Comparison of ENCODE assay signal across 1 cellular context in the genomic region with DNA sequence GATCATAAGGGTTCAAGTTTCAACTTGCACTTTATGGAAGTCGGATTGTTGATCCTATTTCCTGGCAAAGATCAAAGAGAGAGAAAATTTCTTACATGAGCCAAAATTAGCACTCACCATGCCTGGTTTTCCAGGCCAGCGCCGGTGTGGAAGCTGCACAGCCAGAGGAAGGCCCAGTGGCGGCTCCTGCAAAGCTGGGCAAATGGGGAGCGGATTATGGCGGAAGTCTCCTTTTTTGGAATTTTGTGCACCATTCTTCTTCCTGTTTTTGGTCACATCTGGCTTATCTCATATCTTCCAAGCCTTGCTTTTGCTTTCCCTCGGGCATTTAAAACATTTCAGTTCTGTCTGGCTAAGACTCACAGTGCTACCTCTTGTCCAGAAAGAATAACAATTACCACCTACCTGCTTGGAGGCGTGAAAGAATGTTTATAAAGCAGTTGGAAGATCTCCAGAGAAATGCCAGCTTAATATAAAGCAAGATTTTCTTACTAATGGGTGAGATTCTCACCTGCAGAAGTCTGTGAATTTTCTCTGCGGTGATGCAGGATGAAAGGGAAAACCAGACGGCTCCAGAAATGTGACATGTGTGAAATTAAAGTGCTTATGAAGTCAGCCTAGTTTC.
TF ChIP-seq lines count a peak whose summit lies in the region.

No MANE protein-coding gene starts in this region.

TF ChIP-seq in WTC11, 78 proteins besides CTCF, POLR2A, EP300 and RAD21:
- TF ChIP-seq, protein P1, sequence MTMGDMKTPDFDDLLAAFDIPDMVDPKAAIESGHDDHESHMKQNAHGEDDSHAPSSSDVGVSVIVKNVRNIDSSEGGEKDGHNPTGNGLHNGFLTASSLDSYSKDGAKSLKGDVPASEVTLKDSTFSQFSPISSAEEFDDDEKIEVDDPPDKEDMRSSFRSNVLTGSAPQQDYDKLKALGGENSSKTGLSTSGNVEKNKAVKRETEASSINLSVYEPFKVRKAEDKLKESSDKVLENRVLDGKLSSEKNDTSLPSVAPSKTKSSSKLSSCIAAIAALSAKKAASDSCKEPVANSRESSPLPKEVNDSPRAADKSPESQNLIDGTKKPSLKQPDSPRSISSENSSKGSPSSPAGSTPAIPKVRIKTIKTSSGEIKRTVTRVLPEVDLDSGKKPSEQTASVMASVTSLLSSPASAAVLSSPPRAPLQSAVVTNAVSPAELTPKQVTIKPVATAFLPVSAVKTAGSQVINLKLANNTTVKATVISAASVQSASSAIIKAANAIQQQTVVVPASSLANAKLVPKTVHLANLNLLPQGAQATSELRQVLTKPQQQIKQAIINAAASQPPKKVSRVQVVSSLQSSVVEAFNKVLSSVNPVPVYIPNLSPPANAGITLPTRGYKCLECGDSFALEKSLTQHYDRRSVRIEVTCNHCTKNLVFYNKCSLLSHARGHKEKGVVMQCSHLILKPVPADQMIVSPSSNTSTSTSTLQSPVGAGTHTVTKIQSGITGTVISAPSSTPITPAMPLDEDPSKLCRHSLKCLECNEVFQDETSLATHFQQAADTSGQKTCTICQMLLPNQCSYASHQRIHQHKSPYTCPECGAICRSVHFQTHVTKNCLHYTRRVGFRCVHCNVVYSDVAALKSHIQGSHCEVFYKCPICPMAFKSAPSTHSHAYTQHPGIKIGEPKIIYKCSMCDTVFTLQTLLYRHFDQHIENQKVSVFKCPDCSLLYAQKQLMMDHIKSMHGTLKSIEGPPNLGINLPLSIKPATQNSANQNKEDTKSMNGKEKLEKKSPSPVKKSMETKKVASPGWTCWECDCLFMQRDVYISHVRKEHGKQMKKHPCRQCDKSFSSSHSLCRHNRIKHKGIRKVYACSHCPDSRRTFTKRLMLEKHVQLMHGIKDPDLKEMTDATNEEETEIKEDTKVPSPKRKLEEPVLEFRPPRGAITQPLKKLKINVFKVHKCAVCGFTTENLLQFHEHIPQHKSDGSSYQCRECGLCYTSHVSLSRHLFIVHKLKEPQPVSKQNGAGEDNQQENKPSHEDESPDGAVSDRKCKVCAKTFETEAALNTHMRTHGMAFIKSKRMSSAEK (CRISPR knock-in tag; IDR thresholded peaks at IDR 0.05; ENCODE audit: borderline replicate concordance): no peak
- no peak for TF ChIP-seq KAT7 (CRISPR knock-in tag; IDR thresholded peaks at IDR 0.05; ENCODE audit: borderline replicate concordance)
- TF ChIP-seq TEAD1 (CRISPR knock-in tag; IDR thresholded peaks at IDR 0.05): no peak
- TF ChIP-seq E2F5 (CRISPR knock-in tag; IDR thresholded peaks at IDR 0.05): no peak
- no peak for TF ChIP-seq ATF2 (CRISPR knock-in tag; IDR thresholded peaks at IDR 0.05; ENCODE audit: borderline replicate concordance, low read depth)
- TF ChIP-seq RELA (CRISPR knock-in tag; IDR thresholded peaks at IDR 0.05; ENCODE audit: borderline replicate concordance): no peak
- TF ChIP-seq, protein P2, sequence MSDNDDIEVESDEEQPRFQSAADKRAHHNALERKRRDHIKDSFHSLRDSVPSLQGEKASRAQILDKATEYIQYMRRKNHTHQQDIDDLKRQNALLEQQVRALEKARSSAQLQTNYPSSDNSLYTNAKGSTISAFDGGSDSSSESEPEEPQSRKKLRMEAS (CRISPR knock-in tag; IDR thresholded peaks at IDR 0.05): no peak
- TF ChIP-seq NFE2L1 (CRISPR knock-in tag; IDR thresholded peaks at IDR 0.05): no peak
- TF ChIP-seq ATF1 (CRISPR knock-in tag; IDR thresholded peaks at IDR 0.05): no peak
- TF ChIP-seq PRRX2 (CRISPR knock-in tag; IDR thresholded peaks at IDR 0.05): no peak
